In the genomic region with DNA sequence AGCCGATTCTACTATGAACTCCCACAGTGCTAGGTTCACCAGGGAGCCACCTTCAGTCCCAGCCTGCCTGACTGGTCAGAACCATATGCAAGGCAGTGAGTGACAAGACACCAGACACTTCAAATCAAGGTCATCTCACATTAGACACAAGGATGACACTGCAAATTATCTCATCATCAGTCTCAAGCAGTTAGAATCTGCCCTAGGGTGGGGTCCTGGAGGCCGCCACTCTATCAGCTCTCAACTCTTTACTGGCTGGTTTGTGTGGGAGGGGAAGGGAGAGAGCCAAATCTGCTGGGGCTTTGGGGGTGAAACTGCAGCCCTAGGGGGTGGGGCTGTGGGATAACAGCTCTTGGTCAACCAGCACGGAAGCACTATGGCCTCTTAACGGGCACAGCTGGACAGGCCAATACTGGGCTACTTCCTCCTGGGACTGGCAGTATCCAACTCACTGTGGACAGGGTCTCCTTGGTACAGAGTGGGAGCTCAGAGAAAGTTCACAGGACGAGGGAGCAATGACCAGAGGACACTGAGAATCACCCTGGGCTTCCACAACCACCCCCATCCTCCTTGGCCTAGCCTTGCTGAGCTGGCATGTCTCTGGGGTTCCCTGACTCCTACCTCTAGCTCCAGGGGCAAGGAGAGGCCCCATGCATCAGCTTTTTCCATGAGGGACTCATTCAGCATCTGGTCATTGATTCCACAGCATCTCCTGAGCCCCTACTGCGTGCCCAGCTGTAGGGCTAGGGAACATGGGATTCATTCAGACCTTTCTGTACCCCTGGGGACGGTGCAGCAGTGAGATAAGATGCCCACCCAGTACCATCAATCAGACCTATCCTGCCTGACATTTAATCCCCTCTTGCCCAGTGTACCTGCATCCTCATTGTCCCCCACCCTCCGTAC, we compare ENCODE assay signal across 16 cellular contexts. TPM values are rescaled to one million over a fixed set of nuclear protein-coding genes. Genes with fewer than 3 reads are reported as not detected.
DNase-seq lines count a peak whose midpoint lies in the region; ATAC-seq and TF ChIP-seq lines count a peak whose summit lies in the region.
"Had no signal": no experiment of that assay in that cellular context is flagged by ENCODE, and none has a peak within 500 bp of the region (broad histone marks: within the 10 kb centered on the region; RNA-seq: fewer than 3 reads in every experiment).

No MANE protein-coding gene starts in this region.

- H2AFZ ChIP-seq in GM23338 = no peak overlapping the region

- H3K27ac ChIP-seq in lung (ENCODE audit: low read depth in 1 of 2, low read length in 1 of 2) (no peak overlapping the region), testis (no peak overlapping the region), GM23338 (ENCODE audit: low read depth) (no peak overlapping the region)
- H3K27ac ChIP-seq: upper lobe of right lung had no signal

- H3K4me1 Mint-ChIP-seq in GM23338 = no peaks in the 10 kb centered on the region

- H3K27me3 ChIP-seq in lung (ENCODE audit: control insufficient read depth, insufficient read depth) (no peaks in the 10 kb centered on the region), testis (no peaks in the 10 kb centered on the region), GM23338 (ENCODE audit: insufficient read depth) (no peaks in the 10 kb centered on the region; the same call in 1 of the 2 replicates), H7 (ENCODE audit: control insufficient read depth, insufficient read depth, low read length) (peaks cover 6% of the 10 kb centered on the region; the same call in 1 of the 2 replicates)

- H4K20me1 ChIP-seq in GM23338 (replicated peaks; ENCODE audit: insufficient read depth) = peaks cover 35% of the 10 kb centered on the region

- peaks cover 10% of the 10 kb centered on the region; the same call in 1 of the 2 replicates for H3K79me2 ChIP-seq in GM23338 (replicated peaks; ENCODE audit: insufficient read depth)

- H3K9me2 ChIP-seq in GM23338 (ENCODE audit: insufficient read depth) = 0 out of 2 replicates have a peak, but pooled peaks cover 4% of the 10 kb centered on the region

- peaks cover 1% of the 10 kb centered on the region; the same call in 1 of the 3 replicates for H3K9me3 Mint-ChIP-seq in GM23338
- H3K9me3 Mint-ChIP-seq: effector memory CD8-positive, alpha-beta T cell; naive thymus-derived CD4-positive, alpha-beta T cell; T-helper 1 cell treated with Interleukin-12 subunit alpha and Interleukin-12 subunit beta and Interleukin-4 antibody, amounts not matched to agents 30 μg/mL and 1 μg/mL, for 36 hours had no signal

- H3K36me3 ChIP-seq in lung (ENCODE audit: control insufficient read depth in 2 of 2, insufficient read depth in 2 of 2, low read length in 2 of 2) = peaks cover 0 to 4% of the 10 kb centered on the region in 2 donors
- no peaks in the 10 kb centered on the region for H3K36me3 ChIP-seq in testis (ENCODE audit: low read depth, missing control alignments)
- peaks cover 5% of the 10 kb centered on the region for H3K36me3 ChIP-seq in GM23338 (ENCODE audit: insufficient read depth)
- H3K36me3 ChIP-seq in H7 (replicated peaks; ENCODE audit: control insufficient read depth, insufficient read depth, low read length) = peaks cover 8% of the 10 kb centered on the region
- H3K36me3 ChIP-seq: upper lobe of right lung had no signal

- no peak overlapping the region for H3K4me3 Mint-ChIP-seq in GM23338
- H3K4me3 Mint-ChIP-seq: effector memory CD8-positive, alpha-beta T cell; naive thymus-derived CD4-positive, alpha-beta T cell; T-helper 1 cell treated with Interleukin-12 subunit alpha and Interleukin-12 subunit beta and Interleukin-4 antibody, amounts not matched to agents 30 μg/mL and 1 μg/mL, for 36 hours had no signal

- peaks cover 3% of the 10 kb centered on the region; the same call in 1 of the 3 replicates for H3K36me3 Mint-ChIP-seq in GM23338 (ENCODE audit: low read depth)
- H3K36me3 Mint-ChIP-seq: naive thymus-derived CD4-positive, alpha-beta T cell had no signal

- intact Hi-C loops in testis (cut with DNase I; ENCODE audit: low total_unique reads) = no loop called here

- TF ChIP-seq CTCF in lung (IDR thresholded peaks at IDR 0.05; ENCODE audit: control extremely low read depth, extremely low read depth) (no peak), testis (IDR thresholded peaks at IDR 0.05) (no peak), GM23338 (conservative IDR thresholded peaks at IDR 0.05; ENCODE audit: low read depth in 2 of 2) (no peak)

- H3K4me1 ChIP-seq in lung (ENCODE audit: control insufficient read depth in 2 of 2, insufficient read depth in 2 of 2, low read length in 2 of 2) (peaks cover 0 to 7% of the 10 kb centered on the region in 2 donors), testis (peaks cover 4% of the 10 kb centered on the region), GM23338 (ENCODE audit: insufficient read depth) (peaks cover 14% of the 10 kb centered on the region)
- H3K4me1 ChIP-seq: upper lobe of right lung had no signal

- DNase-seq in activated gamma-delta T cell treated with Interleukin-2 at 50 U/mL for 16 hours = peak; percentile 3
- DNase-seq in activated gamma-delta T cell (lab: John Stamatoyannopoulos, UW) = no peak
- DNase-seq in activated effector memory CD4-positive, alpha-beta T cell treated with anti-CD3 and anti-CD28 coated beads, Interleukin-2, amount 50 U/mL, for 16 hours = peak; percentile 59
- DNase-seq in lung (ENCODE audit: low spot score) = peak; percentile 30
- peak; percentile 13 for DNase-seq in testis
- no peak for DNase-seq in GM23338 (ENCODE audit: low spot score)
- no peak for DNase-seq in H7
- DNase-seq in DMS 273 treated with DMSO at 0.1 percent for 48 hours (lab: John Stamatoyannopoulos, UW) = no peak
- DNase-seq: foreskin fibroblast, NCI-H1105, NCI-H446 treated with DMSO at 0.1 percent for 48 hours had no signal

- no peaks in the 10 kb centered on the region for H3F3A ChIP-seq in GM23338 (replicated peaks; ENCODE audit: low read depth)

- no peak overlapping the region for H3K4me2 ChIP-seq in GM23338

- no peak overlapping the region for H3K27ac Mint-ChIP-seq in GM23338
- H3K27ac Mint-ChIP-seq: effector memory CD8-positive, alpha-beta T cell; naive thymus-derived CD4-positive, alpha-beta T cell; T-helper 1 cell treated with Interleukin-12 subunit alpha and Interleukin-12 subunit beta and Interleukin-4 antibody, amounts not matched to agents 30 μg/mL and 1 μg/mL, for 36 hours had no signal

- ATAC-seq in lung (ENCODE audit: insufficient read depth, low FRiP score) (no peak), GM23338 (no peak)
- ATAC-seq: effector memory CD8-positive, alpha-beta T cell; Panc1; upper lobe of right lung had no signal

- no peak for TF ChIP-seq POLR2A in testis (IDR thresholded peaks at IDR 0.05)

- H3K27me3 Mint-ChIP-seq in GM23338 (ENCODE audit: insufficient read depth, low read depth, poor library complexity) = peaks cover 5% of the 10 kb centered on the region
- H3K27me3 Mint-ChIP-seq: effector memory CD8-positive, alpha-beta T cell had no signal

- WGBS in lung, 2 donors = 79 to 85% methylated on average over 8 of the region's 8 CpGs
- WGBS in testis, 2 donors = 77 to 83% methylated on average over 8 of the region's 8 CpGs

- no peaks in the 10 kb centered on the region for H3K9me3 ChIP-seq in lung (ENCODE audit: control insufficient read depth in 2 of 2, insufficient read depth in 1 of 2, low read length in 1 of 2)
- H3K9me3 ChIP-seq in testis = no peaks in the 10 kb centered on the region
- H3K9me3 ChIP-seq: upper lobe of right lung had no signal

- H3K4me3 ChIP-seq in lung (no peak overlapping the region), testis (no peak overlapping the region), GM23338 (no peak overlapping the region), H7 (ENCODE audit: insufficient read depth, low read depth, low read length) (no peak overlapping the region)
- H3K4me3 ChIP-seq: upper lobe of right lung had no signal

TF ChIP-seq in GM23338, 12 proteins besides CTCF, POLR2A, EP300 and RAD21:
- TF ChIP-seq EZH2 (IDR thresholded peaks at IDR 0.05; ENCODE audit: low read depth, unreplicated experiment) = no peak
- TF ChIP-seq ZNF331 (CRISPR knock-in tag; IDR thresholded peaks at IDR 0.05; ENCODE audit: low read depth) = no peak

RNA-seq across cellular contexts. Expression of a gene that starts 5.4 kb away (rescaled TPM):
- total RNA-seq in lung = 10 to 100 TPM; 23.2 to 36.5 TPM
- 10 to 100 TPM; 17.7 to 35.0 TPM for polyA plus RNA-seq in lung
- 1 to 10 TPM; 4.3 to 4.9 TPM for total RNA-seq in testis
- polyA plus RNA-seq in testis (ENCODE audit: insufficient read depth, low read depth, low replicate concordance) = 5.7 TPM
- 24.4 and 28.5 TPM in 2 replicates for total RNA-seq in GM23338 (2014; rRNA removed; shearing (Covaris generic))
- polyA plus RNA-seq in GM23338 (2016; fragmentation: Nextera tagmentation; extraction: Ambion mirVana) = 2.9 and 3.0 TPM in 2 replicates
- total RNA-seq in H7 (2014; rRNA removed; shearing (Covaris generic)) = 4.3 and 4.7 TPM in 2 replicates
- total RNA-seq: naive thymus-derived CD4-positive, alpha-beta T cell had no signal
- polyA plus RNA-seq: naive thymus-derived CD4-positive, alpha-beta T cell had no signal

RNA-seq across cellular contexts. Expression of a gene that starts 27.9 kb away (rescaled TPM):
- total RNA-seq in lung = 10 to 100 TPM; 24.8 to 53.5 TPM
- 10 to 100 TPM in 1 of 2 donors, 1 to 10 TPM in 1; 3.8 to 18.4 TPM for polyA plus RNA-seq in lung
- 1 to 10 TPM; 1.7 to 3.6 TPM for total RNA-seq in testis
- polyA plus RNA-seq in testis (ENCODE audit: insufficient read depth, low read depth, low replicate concordance) = 2.1 TPM
- 0.39 TPM in 1 of 2 replicates, not detected in the other for total RNA-seq in GM23338 (2014; rRNA removed; shearing (Covaris generic))
- polyA plus RNA-seq in GM23338 (2016; fragmentation: Nextera tagmentation; extraction: Ambion mirVana) = 0.83 and 1.5 TPM in 2 replicates
- 0.04 TPM in 1 of 2 replicates, not detected in the other for total RNA-seq in H7 (2014; rRNA removed; shearing (Covaris generic))

Comparison
In these comparisons a context has a peak if more than half of its experiments do, and no peak if none do; other contexts are left out.
1. DNase-seq: peak in activated gamma-delta T cell treated with Interleukin-2 at 50 U/mL for 16 hours (single experiment), activated effector memory CD4-positive, alpha-beta T cell treated with anti-CD3 and anti-CD28 coated beads, Interleukin-2, amount 50 U/mL, for 16 hours (single experiment), lung (single experiment) and testis (single experiment); none in activated gamma-delta T cell (single experiment), GM23338 (single experiment), H7 (single experiment) and DMS 273 treated with DMSO at 0.1 percent for 48 hours (single experiment).
2. RNA of a gene that starts 27.9 kb away (total RNA-seq): 24.8 to 53.5 TPM in lung; 1.7 to 3.6 TPM in testis, 0.39 TPM in GM23338 and 0.04 TPM in H7; every median in the first group is over 4 times any median in the second.